ENCODE assay signal across 8 cellular contexts in the genomic region with DNA sequence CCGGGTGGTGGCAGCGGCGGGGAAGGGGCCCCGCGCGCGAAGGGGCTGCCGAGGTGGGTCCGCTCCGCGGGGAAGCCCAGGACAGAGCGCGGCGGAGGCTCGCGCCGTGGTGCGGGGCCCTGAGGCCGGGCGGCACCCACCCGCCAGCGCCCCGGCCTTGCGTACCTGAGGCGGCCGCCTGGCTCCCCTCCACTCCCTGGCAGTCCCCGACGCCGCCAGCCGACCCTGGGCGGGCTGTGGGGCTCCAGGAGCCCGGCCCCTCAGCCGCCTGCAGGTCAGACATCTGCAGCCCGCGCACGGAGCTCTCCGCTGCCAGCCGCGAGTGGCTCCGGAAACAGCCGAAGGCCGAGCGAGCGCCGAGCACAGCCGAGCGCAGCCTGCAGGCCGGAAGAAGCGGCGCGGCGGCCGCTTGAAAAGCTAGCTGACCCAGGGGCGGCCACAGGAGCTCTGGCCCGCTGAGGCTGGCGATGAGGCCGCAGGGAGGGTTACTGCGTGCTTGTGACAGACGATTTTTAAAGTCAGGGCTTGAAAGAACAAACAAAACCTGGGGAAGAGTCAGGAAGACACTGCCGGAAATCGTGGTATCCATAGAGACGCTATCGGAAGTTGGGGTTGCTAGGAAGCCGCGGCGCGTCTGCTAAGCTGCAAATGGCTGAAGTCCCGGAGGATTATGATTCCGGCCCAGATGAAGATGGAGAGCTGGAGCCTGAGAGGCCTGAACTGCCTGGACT. TPM values are rescaled to one million over a fixed set of nuclear protein-coding genes. Genes with fewer than 3 reads are reported as not detected.
A peak's percentile ranks its signal among the peaks of the same experiment; 100 is the strongest.
DNase-seq lines count a peak whose midpoint lies in the region; ATAC-seq and TF ChIP-seq lines count a peak whose summit lies in the region.

A gene (plus strand): TSS at position 609 of the 731 bp plus-strand sequence. CDS start 40 bp downstream, at position 649.
A gene with protein sequence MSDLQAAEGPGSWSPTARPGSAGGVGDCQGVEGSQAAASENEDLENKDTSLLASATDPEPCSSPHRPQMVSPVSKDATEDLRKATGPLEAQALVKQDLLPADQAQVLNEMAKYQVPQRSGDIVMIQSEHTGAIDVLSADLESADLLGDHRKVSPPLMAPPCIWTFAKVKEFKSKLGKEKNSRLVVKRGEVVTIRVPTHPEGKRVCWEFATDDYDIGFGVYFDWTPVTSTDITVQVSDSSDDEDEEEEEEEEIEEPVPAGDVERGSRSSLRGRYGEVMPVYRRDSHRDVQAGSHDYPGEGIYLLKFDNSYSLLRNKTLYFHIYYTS (minus strand): TSS at position 324 of the 731 bp plus-strand sequence. CDS start 41 bp downstream, at position 283.

- no peaks in the 10 kb centered on the region for H3K9me3 ChIP-seq in Karpas-422 (ENCODE audit: low read length)
- no peaks in the 10 kb centered on the region for H3K9me3 ChIP-seq in stomach

- H3K9me2 ChIP-seq in Karpas-422 (replicated peaks; ENCODE audit: insufficient read depth, low read length) = no peaks in the 10 kb centered on the region

- TF ChIP-seq EP300 in stomach (IDR thresholded peaks at IDR 0.05) = no peak

- ATAC-seq in GM21825 (IDR thresholded peaks at IDR 0.05; ENCODE audit: unreplicated experiment) = peak; percentile 82

- DNase-seq in ELF-1 (ENCODE audit: low read depth, low spot score) = peak; percentile 90
- DNase-seq in Karpas-422 = peak; percentile 96
- peak; percentile 85 for DNase-seq in RKO (ENCODE audit: low spot score)
- peak; percentile 71 for DNase-seq in activated T-helper 9 cell treated with anti-CD3 and anti-CD28 coated beads, Interleukin-2, amount 50 U/mL, for 16 hours (ENCODE audit: low read depth)
- peak; percentile 79 to 94 for DNase-seq in foreskin fibroblast
- DNase-seq in neural crest cell (ENCODE audit: low read depth, low spot score) = peak; percentile 79
- peak; percentile 82 for DNase-seq in stomach

- H3K4me2 ChIP-seq in Karpas-422 (ENCODE audit: low read depth, low read length, poor library complexity, severe bottlenecking) = peak within 1 kb of the TSS; percentile 89

- intact Hi-C loops in stomach (cut with DNase I; ENCODE audit: low total_unique reads) = no loop called here

- peak within 1 kb of the TSS; percentile 92 for H2AFZ ChIP-seq in Karpas-422 (ENCODE audit: low read length)

- H3K36me3 Mint-ChIP-seq in neural crest cell (ENCODE audit: low read depth) = peaks cover 14% of the 10 kb centered on the region

- H3K4me3 Mint-ChIP-seq in neural crest cell = peak within 1 kb of the TSS; percentile 94

- TF ChIP-seq CTCF in foreskin fibroblast (IDR thresholded peaks at IDR 0.05; ENCODE audit: low read depth, low read length) (no peak), neural crest cell (conservative IDR thresholded peaks at IDR 0.05) (peak; percentile 36), stomach (IDR thresholded peaks at IDR 0.05) (peak in 1 of 7 experiments; percentile 44)

- H4K20me1 ChIP-seq in Karpas-422 (ENCODE audit: insufficient read depth, low read depth, low read length) = no peaks in the 10 kb centered on the region

- H3K27me3 ChIP-seq in Karpas-422 (ENCODE audit: low read length) (no peaks in the 10 kb centered on the region), stomach (no peaks in the 10 kb centered on the region)

- no peaks in the 10 kb centered on the region for H3K27me3 Mint-ChIP-seq in neural crest cell (ENCODE audit: low read depth)

- 0% methylated on average over 35 to 69 of the region's 69 CpGs for WGBS in stomach, 5 donors

- peaks cover 44% of the 10 kb centered on the region for H3K4me1 Mint-ChIP-seq in neural crest cell

- H3K4me1 ChIP-seq in Karpas-422 (ENCODE audit: low read length) (peaks cover 46% of the 10 kb centered on the region), stomach (peaks cover 0 to 35% (median 23%) of the 10 kb centered on the region in 4 donors)

- H3K4me3 ChIP-seq in Karpas-422 (ENCODE audit: low read length) (peak within 1 kb of the TSS; percentile 90), foreskin fibroblast (ENCODE audit: low read depth in 1 of 2, low read length in 2 of 2) (peak within 1 kb of the TSS; percentile 78 to 87), stomach (peak within 1 kb of the TSS; percentile 80 to 95 (median 90))

- H3K27ac Mint-ChIP-seq in neural crest cell (ENCODE audit: unreplicated experiment) = peak within 1 kb of the TSS; percentile 92

- H3K36me3 ChIP-seq in Karpas-422 (ENCODE audit: insufficient read depth, low read length) (peaks cover 10% of the 10 kb centered on the region; the same call in 1 of the 2 replicates), stomach (no peaks in the 10 kb centered on the region)

- H3K9me3 Mint-ChIP-seq in neural crest cell = peaks cover 5% of the 10 kb centered on the region

- TF ChIP-seq POLR2A in stomach (IDR thresholded peaks at IDR 0.05) = no peak

- H3K79me2 ChIP-seq in Karpas-422 (ENCODE audit: low read length) = peaks cover 39% of the 10 kb centered on the region

- peak within 1 kb of the TSS; percentile 88 for H3K9ac ChIP-seq in Karpas-422 (ENCODE audit: low read length)

- H3K27ac ChIP-seq in Karpas-422 (ENCODE audit: low read length) (peak within 1 kb of the TSS; percentile 92), stomach (peak within 1 kb of the TSS; percentile 80 to 90 (median 87))

RNA-seq across cellular contexts. Expression of the first gene that starts in this region (rescaled TPM):
- 2.2 and 3.3 TPM in 2 replicates for total RNA-seq in Karpas-422 (2014; rRNA removed; shearing (Covaris generic); ENCODE audit: low replicate concordance)
- total RNA-seq in neural crest cell = 4.3 and 7.8 TPM in 2 replicates
- total RNA-seq in stomach = 1 to 10 TPM in 1 of 5 donors, under 1 TPM in 2, not detected in 2; under 0.01 to 1.4 (median 0.73) TPM
- under 1 TPM; 0.10 to 0.87 (median 0.31) TPM for polyA plus RNA-seq in stomach

RNA-seq across cellular contexts. Expression of the second gene that starts in this region (rescaled TPM):
- total RNA-seq in Karpas-422 (2014; rRNA removed; shearing (Covaris generic); ENCODE audit: low replicate concordance) = 41.3 and 73.8 TPM in 2 replicates
- 19.1 and 20.2 TPM in 2 replicates for total RNA-seq in neural crest cell
- 10 to 100 TPM in 2 of 5 donors, 1 to 10 TPM in 3; 1.7 to 15.8 (median 9.1) TPM for total RNA-seq in stomach
- polyA plus RNA-seq in stomach = 1 to 10 TPM; 2.7 to 5.3 (median 4.3) TPM

Comparison
In these comparisons a context has a peak if more than half of its experiments do, and no peak if none do; other contexts are left out.
1. Peak in every context shown above with its lines: DNase-seq, ATAC-seq, H3K4me3 ChIP-seq and H3K27ac ChIP-seq.